ENCODE assay signal across 18 cellular contexts in the genomic region with DNA sequence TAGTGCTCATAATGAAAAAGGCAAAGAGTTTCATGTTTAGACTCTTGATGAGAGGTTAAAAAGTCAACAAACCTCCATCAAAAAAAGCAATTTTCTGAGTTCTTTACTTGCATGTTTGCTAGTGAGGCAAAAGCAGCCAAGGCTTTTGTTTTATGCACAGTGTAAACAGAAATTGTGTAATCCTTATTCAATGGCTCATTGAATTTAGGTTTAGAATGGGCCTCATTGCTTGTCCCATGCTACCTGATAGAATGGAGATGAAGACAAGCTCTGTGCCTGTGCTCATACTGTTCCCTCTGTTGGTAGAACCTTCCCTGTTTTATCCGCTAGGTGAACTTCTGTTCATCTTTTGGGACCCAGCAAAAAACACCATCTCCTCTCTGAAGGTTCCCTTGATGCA. TPM values are rescaled to one million over a fixed set of nuclear protein-coding genes. Genes with fewer than 3 reads are reported as not detected.
DNase-seq lines count a peak whose midpoint lies in the region; ATAC-seq, FAIRE-seq and TF ChIP-seq lines count a peak whose summit lies in the region.
"Had no signal": no experiment of that assay in that cellular context is flagged by ENCODE, and none has a peak within 500 bp of the region (broad histone marks: within the 10 kb centered on the region; RNA-seq: fewer than 3 reads in every experiment).

No MANE protein-coding gene starts in this region.

- H3K4me3 ChIP-seq in bronchial epithelial cell (ENCODE audit: low read depth, low read length) = no peak overlapping the region

- no peaks in the 10 kb centered on the region for H3K27me3 ChIP-seq in bronchial epithelial cell (ENCODE audit: control insufficient read depth, insufficient read depth, low read length)

- no peaks in the 10 kb centered on the region for H3K36me3 ChIP-seq in bronchial epithelial cell (ENCODE audit: control insufficient read depth, insufficient read depth, low read length)

- DNase-seq in DMS153 treated with DMSO at 0.1 percent for 48 hours (lab: John Stamatoyannopoulos, UW; ENCODE audit: unreplicated experiment) (peak; percentile 3), DMS153 (lab: John Stamatoyannopoulos, UW) (no peak), DMS53 treated with DMSO at 0.1 percent for 48 hours (lab: John Stamatoyannopoulos, UW; ENCODE audit: unreplicated experiment) (peak; percentile 32), NCI-H345 treated with DMSO at 0.1 percent for 48 hours (lab: John Stamatoyannopoulos, UW; ENCODE audit: unreplicated experiment) (peak; percentile 15), bronchial epithelial cell (ENCODE audit: low read depth) (peak; percentile 38), NCI-H526 (lab: John Stamatoyannopoulos, UW) (no peak), superior temporal gyrus (ENCODE audit: extremely low spot score) (no peak)
- DNase-seq: Calu3; CD4-positive, alpha-beta memory T cell; GF-D8; H7; KBM-7; NCI-H1694; NCI-H526 treated with DMSO at 0.1 percent for 48 hours had no signal

- no peak for TF ChIP-seq CTCF in bronchial epithelial cell (IDR thresholded peaks at IDR 0.05; ENCODE audit: insufficient read depth, low read length, severe bottlenecking)

- no peak for ATAC-seq in HG03469 (IDR thresholded peaks at IDR 0.05; ENCODE audit: unreplicated experiment)

- FAIRE-seq in bronchial epithelial cell (lab: Jason Lieb, UNC) = no peak
- FAIRE-seq: GM12891, GM18507, HTR-8/SVneo had no signal

RNA-seq across cellular contexts. Expression of gene LRRC8D, which starts 10.0 kb away (rescaled TPM):
- 35.8 and 36.6 TPM in 2 replicates for total RNA-seq in bronchial epithelial cell

Comparison
In these comparisons a context has a peak if more than half of its experiments do, and no peak if none do; other contexts are left out.
1. DNase-seq: peak in DMS153 treated with DMSO at 0.1 percent for 48 hours (single experiment), DMS53 treated with DMSO at 0.1 percent for 48 hours (single experiment), NCI-H345 treated with DMSO at 0.1 percent for 48 hours (single experiment) and bronchial epithelial cell (single experiment); none in DMS153 (single experiment), NCI-H526 (0 of 2) and superior temporal gyrus (single experiment).